10 cellular contexts compared by ENCODE assay signal in genomic region chr1:168636642-168637111, GRCh38.
DNase-seq lines count a peak whose midpoint lies in the region; ATAC-seq and TF ChIP-seq lines count a peak whose summit lies in the region.
"Had no signal": no experiment of that assay in that cellular context is flagged by ENCODE, and none has a peak within 500 bp of the region (broad histone marks: within the 10 kb centered on the region; RNA-seq: fewer than 3 reads in every experiment).

No MANE protein-coding gene starts in this region.

- no peak overlapping the region for H3K4me2 ChIP-seq in SK-N-SH

- H2AFZ ChIP-seq in SK-N-SH (ENCODE audit: low read depth), result 0 out of 2 replicates have a peak overlapping the region, but pooled peaks have one; percentile 1

- DNase-seq in Caki2 (ENCODE audit: low read depth) (peak; percentile 37), SK-N-SH (no peak), foreskin melanocyte (peak; percentile 83), osteocyte (ENCODE audit: extremely low spot score, unreplicated experiment) (no peak)
- DNase-seq: retina had no signal

- peak overlapping the region; percentile 14 to 36; a peak in 3 of 4 replicates for H3K27ac ChIP-seq in SK-N-SH (ENCODE audit: low read depth in 2 of 2, low read length in 1 of 2)

- no peaks in the 10 kb centered on the region for H3K27me3 ChIP-seq in SK-N-SH (ENCODE audit: insufficient read depth)

- no peak for ATAC-seq in GM18519 (IDR thresholded peaks at IDR 0.05; ENCODE audit: low FRiP score, unreplicated experiment)
- ATAC-seq in GM19452 (IDR thresholded peaks at IDR 0.05; ENCODE audit: unreplicated experiment), result no peak
- ATAC-seq in HG02678 (IDR thresholded peaks at IDR 0.05; ENCODE audit: unreplicated experiment), result no peak
- no peak for ATAC-seq in GM18502 (IDR thresholded peaks at IDR 0.05; ENCODE audit: poor library complexity, unreplicated experiment)

- no peak for TF ChIP-seq RAD21 in SK-N-SH (IDR thresholded peaks at IDR 0.05; ENCODE audit: low read length)

- no peaks in the 10 kb centered on the region for H3F3A ChIP-seq in SK-N-SH (replicated peaks; ENCODE audit: insufficient read depth)

- no peaks in the 10 kb centered on the region for H3K9me3 Mint-ChIP-seq in osteocyte (ENCODE audit: unreplicated experiment)

- in situ Hi-C loops in Caki2 (cut with HindIII; ENCODE audit: low pct_unique_long_range_greater_than_20kb, low sequenced_read_pairs), result no loop called here

- H3K9me2 ChIP-seq in SK-N-SH, result no peaks in the 10 kb centered on the region

- H3K27ac Mint-ChIP-seq in osteocyte (ENCODE audit: unreplicated experiment), result peak overlapping the region; percentile 72

- no peaks in the 10 kb centered on the region for H3K36me3 ChIP-seq in SK-N-SH (replicated peaks in 1 of 2; ENCODE audit: control insufficient read depth in 1 of 2, insufficient read depth in 2 of 2, low read length in 1 of 2)

- no peaks in the 10 kb centered on the region for H3K79me2 ChIP-seq in SK-N-SH (ENCODE audit: insufficient read depth)

- peaks cover 27% of the 10 kb centered on the region for H3K4me1 Mint-ChIP-seq in osteocyte (ENCODE audit: unreplicated experiment)

- H3K27me3 Mint-ChIP-seq in osteocyte (ENCODE audit: unreplicated experiment), result no peaks in the 10 kb centered on the region

- H3K4me3 ChIP-seq in SK-N-SH (ENCODE audit: low read depth in 2 of 2, low read length in 1 of 2), result no peak overlapping the region

- H3K36me3 Mint-ChIP-seq in osteocyte (ENCODE audit: unreplicated experiment), result no peaks in the 10 kb centered on the region

- H3K4me3 Mint-ChIP-seq in osteocyte (ENCODE audit: unreplicated experiment), result no peak overlapping the region

- H3K9ac ChIP-seq in SK-N-SH, result no peak overlapping the region

- H3K9me3 ChIP-seq in SK-N-SH, result no peaks in the 10 kb centered on the region
- H3K9me3 ChIP-seq: Caco-2 had no signal

- H3K4me1 ChIP-seq in SK-N-SH (ENCODE audit: control insufficient read depth in 1 of 2, insufficient read depth in 2 of 2, low read depth in 1 of 2, low read length in 1 of 2), result peaks cover 0 to 8% of the 10 kb centered on the region in 2 experiments; a peak in 2 of 4 replicates

- no peak for TF ChIP-seq EP300 in SK-N-SH (IDR thresholded peaks at IDR 0.05; ENCODE audit: borderline replicate concordance in 1 of 2, low read depth in 1 of 2, low read length in 1 of 2)

- 26% methylated on average over 1 of the region's 1 CpG for WGBS in SK-N-SH (ENCODE audit: low lambda C conversion rate)

- no peak for TF ChIP-seq CTCF in SK-N-SH (IDR thresholded peaks at IDR 0.05)
- TF ChIP-seq CTCF in osteocyte (IDR thresholded peaks at IDR 0.05), result no peak

- H4K20me1 ChIP-seq in SK-N-SH (ENCODE audit: insufficient read depth), result no peaks in the 10 kb centered on the region

- POLR2A ChIA-PET in SK-N-SH (lab: Yijun Ruan, JAX), result no interaction called here

- CTCF ChIA-PET in SK-N-SH (lab: Yijun Ruan, JAX), result interaction anchor here (0.6 to 4.3 kb wide), 10 partner anchors 9 to 711 kb away, joined by 3 to 18 read pairs (median 5); no protein-coding TSS in a partner anchor

TF ChIP-seq in SK-N-SH, 30 proteins besides CTCF, POLR2A, EP300 and RAD21:
- TF ChIP-seq PBX3 (IDR thresholded peaks at IDR 0.05) (peak; percentile 21; the same call in 1 of the 2 replicates), EZH2phosphoT487 (IDR thresholded peaks at IDR 0.05; ENCODE audit: borderline replicate concordance, low read depth) (no peak)

Comparison
In these comparisons a context has a peak if more than half of its experiments do, and no peak if none do; other contexts are left out.
1. DNase-seq: peak in Caki2 (single experiment) and foreskin melanocyte (single experiment); none in SK-N-SH (single experiment) and osteocyte (single experiment).